ENCODE assay signal across 22 cellular contexts in the genomic region with DNA sequence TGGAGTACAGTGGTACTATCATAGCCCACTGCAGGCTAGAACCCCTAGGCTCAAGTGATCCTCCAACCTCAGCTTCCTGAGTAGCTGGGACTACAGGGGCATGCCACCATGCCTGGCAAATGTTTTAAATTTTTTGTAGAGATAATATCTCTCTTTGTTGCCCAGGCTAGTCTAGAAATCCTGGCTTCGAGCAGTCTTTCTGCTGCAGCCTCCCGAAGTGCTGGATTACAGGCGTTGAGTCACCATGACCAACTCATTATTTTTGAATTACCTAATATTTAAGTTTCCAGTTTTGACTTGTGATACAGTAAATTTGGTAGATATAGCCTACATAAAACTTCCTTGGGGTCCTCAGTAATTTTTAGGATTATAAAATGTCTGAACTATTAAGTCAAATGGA.
A peak's percentile ranks its signal among the peaks of the same experiment; 100 is the strongest.
DNase-seq lines count a peak whose midpoint lies in the region; ATAC-seq and TF ChIP-seq lines count a peak whose summit lies in the region.
"Had no signal": no experiment of that assay in that cellular context is flagged by ENCODE, and none has a peak within 500 bp of the region (broad histone marks: within the 10 kb centered on the region; RNA-seq: fewer than 3 reads in every experiment).

No MANE protein-coding gene starts in this region.

- H2AFZ ChIP-seq in PC-3 (ENCODE audit: low read length) (no peak overlapping the region), mammary epithelial cell (ENCODE audit: low read depth, low read length) (no peak overlapping the region)

- peak; percentile 19 for DNase-seq in GM03348 (ENCODE audit: low spot score)
- peak; percentile 65 for DNase-seq in PC-3
- DNase-seq in mammary epithelial cell, result peak; percentile 83
- DNase-seq in myocyte (ENCODE audit: low read depth), result peak; percentile 6
- DNase-seq in HuH-7.5 (ENCODE audit: low spot score), result no peak
- DNase-seq: activated T-cell treated with anti-CD3 and anti-CD28 coated beads, Interleukin-2, amount 50 U/mL, for 1 hour; caudate nucleus; effector CD8-positive, alpha-beta T cell; hypothalamus; kidney glomerular epithelial cell; NCI-H1694 treated with DMSO at 0.1 percent for 48 hours; NCI-H446; NK-92 treated with Interleukin-12 subunit alpha and Interleukin-12 subunit beta, amount 100 ng/mL, for 24 hours; RPMI8226; stimulated activated naive CD8-positive, alpha-beta T cell treated with anti-CD3 and anti-CD28 coated beads, Interleukin-15, amount 100 ng/mL, for 72 hours; T-helper 1 cell; upper lobe of right lung had no signal

- H3F3A ChIP-seq in PC-3 (ENCODE audit: low read length, unreplicated experiment), result no peaks in the 10 kb centered on the region

- dilution Hi-C loops in mammary epithelial cell (cut with HindIII; ENCODE audit: low sequenced_read_pairs), result no loop called here

- H3K27me3 ChIP-seq in PC-3 (ENCODE audit: low read length) (peaks cover 5% of the 10 kb centered on the region; the same call in 1 of the 2 replicates), mammary epithelial cell (ENCODE audit: insufficient read depth, low read length) (no peaks in the 10 kb centered on the region)
- H3K27me3 ChIP-seq: upper lobe of right lung had no signal

- WGBS in mammary epithelial cell (ENCODE audit: low coverage, missing lambda C conversion rate), result 0% methylated on average over 3 of the region's 3 CpGs

- intact Hi-C loops in PC-3 (cut with micrococcal nuclease) (no loop called here), mammary epithelial cell (cut with micrococcal nuclease) (no loop called here)

- H3K9ac ChIP-seq in PC-3 (ENCODE audit: low read length) (no peak overlapping the region), mammary epithelial cell (ENCODE audit: insufficient read depth, low read length) (no peak overlapping the region)

- H3K9me3 ChIP-seq in PC-3 (ENCODE audit: low read length) (no peaks in the 10 kb centered on the region), mammary epithelial cell (replicated peaks; ENCODE audit: insufficient read depth, low read length) (no peaks in the 10 kb centered on the region)
- H3K9me3 ChIP-seq: upper lobe of right lung had no signal

- in situ Hi-C loops in mammary epithelial cell (cut with MboI; ENCODE audit: low sequenced_read_pairs in 2 of 2), result no loop called here

- BruUV-seq in PC-3 (replicated peaks; lab: Mats Ljungman, UMichigan) (no TSS peak), mammary epithelial cell (replicated peaks; lab: Mats Ljungman, UMichigan) (no TSS peak)

- no peaks in the 10 kb centered on the region for H3K36me3 ChIP-seq in PC-3 (ENCODE audit: low read depth, low read length)
- no peaks in the 10 kb centered on the region for H3K36me3 ChIP-seq in mammary epithelial cell (ENCODE audit: insufficient read depth, low read length)
- H3K36me3 ChIP-seq: upper lobe of right lung had no signal

- H4K20me1 ChIP-seq in PC-3 (ENCODE audit: low read length), result no peaks in the 10 kb centered on the region
- H4K20me1 ChIP-seq in mammary epithelial cell (ENCODE audit: insufficient read depth, low read length), result no peaks in the 10 kb centered on the region

- H3K9me2 ChIP-seq in PC-3 (replicated peaks; ENCODE audit: low read length), result no peaks in the 10 kb centered on the region

- CTCF ChIA-PET in PC-3 (lab: Charles Lee), result no interaction called here
- CTCF ChIA-PET in mammary epithelial cell (lab: Charles Lee; ENCODE audit: low non-redundant PET), result no interaction called here

- H3K4me1 ChIP-seq in PC-3 (ENCODE audit: insufficient read depth, low read length), result peaks cover 6% of the 10 kb centered on the region
- H3K4me1 ChIP-seq in mammary epithelial cell (ENCODE audit: insufficient read depth, low read length), result peaks cover 7% of the 10 kb centered on the region
- H3K4me1 ChIP-seq: upper lobe of right lung had no signal

- H3K27ac ChIP-seq in PC-3 (ENCODE audit: low read length), result no peak overlapping the region
- no peak overlapping the region for H3K27ac ChIP-seq in mammary epithelial cell (ENCODE audit: insufficient read depth, low read depth, low read length)
- H3K27ac ChIP-seq: upper lobe of right lung, VCaP had no signal

- peak; percentile 53; the same call in 1 of the 2 replicates for ATAC-seq in PC-3
- ATAC-seq in HG02571 (IDR thresholded peaks at IDR 0.05; ENCODE audit: unreplicated experiment), result no peak
- no peak for ATAC-seq in GM18498 (IDR thresholded peaks at IDR 0.05; ENCODE audit: unreplicated experiment)
- ATAC-seq in GM18867 (IDR thresholded peaks at IDR 0.05; ENCODE audit: unreplicated experiment), result no peak
- ATAC-seq: natural killer cell treated with Interleukin-12 subunit alpha and Interleukin-12 subunit beta and Interleukin-15 and Interleukin-18, amount 100 ng/mL, for 72 hours; stimulated activated naive CD8-positive, alpha-beta T cell treated with anti-CD3 and anti-CD28 coated beads, Interleukin-15, amount 100 ng/mL, for 72 hours; upper lobe of right lung had no signal

- H3K4me2 ChIP-seq in PC-3 (ENCODE audit: low read length), result no peak overlapping the region
- peak overlapping the region; percentile 47 for H3K4me2 ChIP-seq in mammary epithelial cell (ENCODE audit: insufficient read depth, low read depth, low read length)

- H3K4me3 ChIP-seq in PC-3 (ENCODE audit: low read length), result no peak overlapping the region
- H3K4me3 ChIP-seq in mammary epithelial cell (replicated peaks in 1 of 3; ENCODE audit: insufficient read depth in 1 of 3, low read depth in 2 of 3, low read length in 3 of 3), result no peak overlapping the region
- H3K4me3 ChIP-seq: upper lobe of right lung had no signal

- POLR2A ChIA-PET in PC-3 (lab: Charles Lee; ENCODE audit: unreplicated experiment), result no interaction called here

- no peaks in the 10 kb centered on the region for H3K79me2 ChIP-seq in PC-3 (ENCODE audit: low read length)
- H3K79me2 ChIP-seq in mammary epithelial cell (ENCODE audit: insufficient read depth, low read length), result no peaks in the 10 kb centered on the region

- TF ChIP-seq CTCF in PC-3 (conservative IDR thresholded peaks at IDR 0.05; ENCODE audit: low read depth, low read length) (no peak), mammary epithelial cell (conservative IDR thresholded peaks at IDR 0.05 in 1 of 2, IDR thresholded peaks at IDR 0.05 in 1 of 2; ENCODE audit: extremely low read depth in 1 of 2, insufficient read depth in 1 of 2, low read depth in 1 of 2, low read length in 2 of 2) (no peak)
